In the genomic region with DNA sequence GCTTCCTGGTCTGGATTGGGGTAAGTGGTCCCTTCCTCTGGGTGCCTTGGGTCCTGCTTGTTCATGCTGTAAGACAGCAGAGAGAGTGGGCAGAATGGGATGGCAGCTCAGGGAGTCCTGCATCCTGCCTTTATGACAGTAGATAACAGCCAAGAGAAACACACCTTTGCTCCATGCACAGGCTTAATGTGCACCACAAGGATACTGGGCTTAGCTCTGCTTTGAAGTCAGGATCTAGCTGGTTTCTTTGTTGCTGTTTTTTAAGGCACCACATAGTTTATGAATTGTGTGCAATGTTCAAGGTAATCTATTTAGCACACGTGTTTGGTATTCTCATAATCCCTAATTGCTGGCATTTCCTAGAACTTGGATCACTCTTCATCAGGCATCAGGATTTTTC, we compare ENCODE assay signal across 16 cellular contexts.
DNase-seq lines count a peak whose midpoint lies in the region; ATAC-seq and TF ChIP-seq lines count a peak whose summit lies in the region.
"Had no signal": no experiment of that assay in that cellular context is flagged by ENCODE, and none has a peak within 500 bp of the region (broad histone marks: within the 10 kb centered on the region; RNA-seq: fewer than 3 reads in every experiment).

No MANE protein-coding gene starts in this region.

- no peaks in the 10 kb centered on the region for H3K9me3 ChIP-seq in DND-41 (ENCODE audit: insufficient read depth, low read length, severe bottlenecking)
- no peaks in the 10 kb centered on the region for H3K9me3 ChIP-seq in neural progenitor cell (ENCODE audit: low read depth)

- no peak overlapping the region for H3K4me2 ChIP-seq in DND-41 (ENCODE audit: insufficient read depth, low read length)
- no peak overlapping the region for H3K4me2 ChIP-seq in neural progenitor cell

- H3K36me3 ChIP-seq in DND-41 (ENCODE audit: insufficient read depth, low read length) (no peaks in the 10 kb centered on the region), neural progenitor cell (no peaks in the 10 kb centered on the region)

- no peaks in the 10 kb centered on the region for H4K20me1 ChIP-seq in DND-41 (ENCODE audit: insufficient read depth, low read length)
- no peaks in the 10 kb centered on the region for H4K20me1 ChIP-seq in neural progenitor cell (ENCODE audit: low read depth)

- H3K4me3 ChIP-seq in DND-41 (ENCODE audit: low read depth in 1 of 2, low read length in 2 of 2): no peak overlapping the region
- H3K4me3 ChIP-seq in neural progenitor cell: no peak overlapping the region

- in situ Hi-C loops in SK-MEL-5 (cut with HindIII; ENCODE audit: low pct_unique_long_range_greater_than_20kb, low sequenced_read_pairs): no loop called here

- H3K27ac Mint-ChIP-seq in neural progenitor cell: no peak overlapping the region
- H3K27ac Mint-ChIP-seq: B cell; CD4-positive, alpha-beta memory T cell had no signal

- no peaks in the 10 kb centered on the region for H3F3A ChIP-seq in neural progenitor cell (ENCODE audit: low read depth)

- H3K4me3 Mint-ChIP-seq in neural progenitor cell: no peak overlapping the region
- H3K4me3 Mint-ChIP-seq: B cell; CD4-positive, alpha-beta memory T cell had no signal

- H3K4me1 ChIP-seq in DND-41 (ENCODE audit: insufficient read depth, low read length): no peaks in the 10 kb centered on the region
- H3K4me1 ChIP-seq in neural progenitor cell: peaks cover 9% of the 10 kb centered on the region

- H3K9ac ChIP-seq in DND-41 (ENCODE audit: low read depth, low read length) (no peak overlapping the region), neural progenitor cell (no peak overlapping the region)

- H3K36me3 Mint-ChIP-seq in neural progenitor cell: no peaks in the 10 kb centered on the region
- H3K36me3 Mint-ChIP-seq: CD4-positive, alpha-beta memory T cell had no signal

- H3K27me3 Mint-ChIP-seq in neural progenitor cell (ENCODE audit: insufficient read depth, low read depth): peaks cover 2% of the 10 kb centered on the region

- H3K27ac ChIP-seq in 22Rv1: peak overlapping the region; percentile 96
- H3K27ac ChIP-seq in DND-41 (ENCODE audit: low read length): no peak overlapping the region
- no peak overlapping the region for H3K27ac ChIP-seq in neural progenitor cell

- H3K79me2 ChIP-seq in DND-41 (ENCODE audit: insufficient read depth, low read length): no peaks in the 10 kb centered on the region
- no peaks in the 10 kb centered on the region for H3K79me2 ChIP-seq in neural progenitor cell (ENCODE audit: low read depth)

- H3K4me1 Mint-ChIP-seq in neural progenitor cell: peaks cover 11% of the 10 kb centered on the region

- H3K27me3 ChIP-seq in DND-41 (ENCODE audit: insufficient read depth, low read length, poor library complexity): no peaks in the 10 kb centered on the region
- H3K27me3 ChIP-seq in neural progenitor cell: no peaks in the 10 kb centered on the region

- ATAC-seq in DND-41 (ENCODE audit: insufficient read depth, low read depth) (peak; percentile 42; the same call in 1 of the 3 replicates), GM21367 (IDR thresholded peaks at IDR 0.05; ENCODE audit: unreplicated experiment) (no peak), GM19351 (IDR thresholded peaks at IDR 0.05; ENCODE audit: unreplicated experiment) (no peak)
- ATAC-seq: HCT116 had no signal

- DNase-seq in DND-41 (no peak), SK-MEL-5 (ENCODE audit: low read depth, low spot score) (peak; percentile 29), neural progenitor cell (ENCODE audit: low spot score) (no peak), UCSD-AML1 (lab: John Stamatoyannopoulos, UW; ENCODE audit: unreplicated experiment) (no peak)
- DNase-seq: CD4-positive, alpha-beta memory T cell; IMR-90; NCI-H1436; NCI-H2081; NCI-H345; NCI-H526 treated with DMSO at 0.1 percent for 48 hours; SIG-M5 had no signal

- H3K9me3 Mint-ChIP-seq in neural progenitor cell: no peaks in the 10 kb centered on the region
- H3K9me3 Mint-ChIP-seq: CD4-positive, alpha-beta memory T cell had no signal

- H2AFZ ChIP-seq in DND-41 (ENCODE audit: low read depth, low read length) (no peak overlapping the region; the same call in 1 of the 2 replicates), neural progenitor cell (replicated peaks) (peak overlapping the region; percentile 44)

- no peak for TF ChIP-seq CTCF in 22Rv1 (IDR thresholded peaks at IDR 0.05)
- no peak for TF ChIP-seq CTCF in DND-41 (IDR thresholded peaks at IDR 0.05; ENCODE audit: borderline replicate concordance, extremely low read depth, low read length, poor library complexity, severe bottlenecking)
- TF ChIP-seq CTCF in neural progenitor cell (IDR thresholded peaks at IDR 0.05): no peak
